10 cellular contexts compared by ENCODE assay signal in genomic region chr1:212981025-212981495, GRCh38. TPM values are rescaled to one million over a fixed set of nuclear protein-coding genes. Genes with fewer than 3 reads are reported as not detected.
A peak's percentile ranks its signal among the peaks of the same experiment; 100 is the strongest.
DNase-seq lines count a peak whose midpoint lies in the region; ATAC-seq and TF ChIP-seq lines count a peak whose summit lies in the region.
"Had no signal": no experiment of that assay in that cellular context is flagged by ENCODE, and none has a peak within 500 bp of the region (broad histone marks: within the 10 kb centered on the region; RNA-seq: fewer than 3 reads in every experiment).

No MANE protein-coding gene starts in this region.

- DNase-seq in NCI-H524 (lab: John Stamatoyannopoulos, UW): peak; percentile 56 to 72
- DNase-seq in glutamatergic neuron: no peak
- DNase-seq in prostate gland (ENCODE audit: low spot score): peak; percentile 67
- DNase-seq in effector memory CD4-positive, alpha-beta T cell: no peak
- no peak for DNase-seq in stimulated activated CD4-positive, alpha-beta T cell treated with anti-CD3 and anti-CD28 coated beads, Interleukin-2, amount 100 ng/mL, for 24 hours
- DNase-seq: activated B cell treated with CpG ODN at 0.5 μM for 24 hours, ovary had no signal

- peaks cover 9% of the 10 kb centered on the region for H3K9me3 Mint-ChIP-seq in glutamatergic neuron (ENCODE audit: unreplicated experiment)
- H3K9me3 Mint-ChIP-seq: activated B cell treated with CpG ODN at 0.5 μM for 24 hours had no signal

- TF ChIP-seq CTCF in glutamatergic neuron (IDR thresholded peaks at IDR 0.05; ENCODE audit: partially characterized antibody, unreplicated experiment) (no peak), prostate gland (IDR thresholded peaks at IDR 0.05) (no peak)

- H3K36me3 Mint-ChIP-seq in glutamatergic neuron (ENCODE audit: unreplicated experiment): peaks cover 5% of the 10 kb centered on the region

- no peaks in the 10 kb centered on the region for H3K36me3 ChIP-seq in prostate gland
- no peaks in the 10 kb centered on the region for H3K36me3 ChIP-seq in effector memory CD4-positive, alpha-beta T cell (ENCODE audit: control insufficient read depth, insufficient read depth, low read length)
- H3K36me3 ChIP-seq: ovary had no signal

- no peak overlapping the region for H3K4me3 Mint-ChIP-seq in glutamatergic neuron (ENCODE audit: unreplicated experiment)
- H3K4me3 Mint-ChIP-seq: activated B cell treated with CpG ODN at 0.5 μM for 24 hours had no signal

- TF ChIP-seq POLR2A in GM19099 (IDR thresholded peaks at IDR 0.05; ENCODE audit: extremely low read depth, insufficient read length, low read depth) (peak; percentile 16), prostate gland (IDR thresholded peaks at IDR 0.05) (no peak)

- peak overlapping the region; percentile 94 for H3K27ac Mint-ChIP-seq in glutamatergic neuron (ENCODE audit: unreplicated experiment)
- H3K27ac Mint-ChIP-seq: activated B cell treated with CpG ODN at 0.5 μM for 24 hours had no signal

- no peak overlapping the region for H3K4me3 ChIP-seq in prostate gland
- H3K4me3 ChIP-seq in effector memory CD4-positive, alpha-beta T cell (ENCODE audit: insufficient read depth, low read depth, low read length, poor library complexity, severe bottlenecking): no peak overlapping the region
- H3K4me3 ChIP-seq: ovary had no signal

- H3K27me3 Mint-ChIP-seq in glutamatergic neuron (ENCODE audit: unreplicated experiment): peaks cover 15% of the 10 kb centered on the region
- H3K27me3 Mint-ChIP-seq: activated B cell treated with CpG ODN at 0.5 μM for 24 hours had no signal

- H3K9me3 ChIP-seq in prostate gland: no peaks in the 10 kb centered on the region
- H3K9me3 ChIP-seq in effector memory CD4-positive, alpha-beta T cell (ENCODE audit: control insufficient read depth, low read length): no peaks in the 10 kb centered on the region
- H3K9me3 ChIP-seq: ovary had no signal

- H3K27ac ChIP-seq in prostate gland: peak overlapping the region; percentile 21 to 42
- no peak overlapping the region for H3K27ac ChIP-seq in effector memory CD4-positive, alpha-beta T cell (ENCODE audit: insufficient read depth, low read length, poor library complexity, severe bottlenecking)
- H3K27ac ChIP-seq: ovary had no signal

- H3K27me3 ChIP-seq in prostate gland (replicated peaks; ENCODE audit: insufficient read depth): no peaks in the 10 kb centered on the region
- no peaks in the 10 kb centered on the region for H3K27me3 ChIP-seq in effector memory CD4-positive, alpha-beta T cell (replicated peaks; ENCODE audit: control insufficient read depth, insufficient read depth, low read length, poor library complexity, severe bottlenecking)
- H3K27me3 ChIP-seq: ovary had no signal

- WGBS in prostate gland: 19% methylated on average over 7 of the region's 11 CpGs

- H3K4me1 Mint-ChIP-seq in glutamatergic neuron (ENCODE audit: low read depth, unreplicated experiment): peaks cover 37% of the 10 kb centered on the region

- intact Hi-C loops in prostate gland (cut with DNase I): no loop called here

- ATAC-seq in HG03139 (IDR thresholded peaks at IDR 0.05; ENCODE audit: unreplicated experiment) (no peak), GM19023 (IDR thresholded peaks at IDR 0.05; ENCODE audit: unreplicated experiment) (no peak)

- H3K4me1 ChIP-seq in prostate gland (replicated peaks): peaks cover 11% of the 10 kb centered on the region
- no peaks in the 10 kb centered on the region for H3K4me1 ChIP-seq in effector memory CD4-positive, alpha-beta T cell (ENCODE audit: control insufficient read depth, insufficient read depth, low read length, poor library complexity, severe bottlenecking)

RNA-seq across cellular contexts. Expression of gene VASH2, which starts 30.7 kb away (rescaled TPM):
- total RNA-seq in glutamatergic neuron (ENCODE audit: unreplicated experiment) (59.8 TPM), prostate gland (1 to 10 TPM; 2.6 to 2.7 TPM)

RNA-seq across cellular contexts. Expression of gene ANGEL2, which starts 34.6 kb away (rescaled TPM):
- total RNA-seq in glutamatergic neuron (ENCODE audit: unreplicated experiment) (33.1 TPM), prostate gland (10 to 100 TPM; 54.0 to 57.3 TPM)

Comparison
In these comparisons a context has a peak if more than half of its experiments do, and no peak if none do; other contexts are left out.
1. DNase-seq: peak in NCI-H524 (2 of 2) and prostate gland (single experiment); none in glutamatergic neuron (single experiment), effector memory CD4-positive, alpha-beta T cell (0 of 3) and stimulated activated CD4-positive, alpha-beta T cell treated with anti-CD3 and anti-CD28 coated beads, Interleukin-2, amount 100 ng/mL, for 24 hours (0 of 2).
2. RNA of gene VASH2, which starts 30.7 kb away (total RNA-seq): 59.8 TPM in glutamatergic neuron (single experiment); 2.6 to 2.7 TPM in prostate gland; every median in the first group is over 10 times any median in the second.